Comparison of ENCODE assay signal across 14 cellular contexts in the genomic region with DNA sequence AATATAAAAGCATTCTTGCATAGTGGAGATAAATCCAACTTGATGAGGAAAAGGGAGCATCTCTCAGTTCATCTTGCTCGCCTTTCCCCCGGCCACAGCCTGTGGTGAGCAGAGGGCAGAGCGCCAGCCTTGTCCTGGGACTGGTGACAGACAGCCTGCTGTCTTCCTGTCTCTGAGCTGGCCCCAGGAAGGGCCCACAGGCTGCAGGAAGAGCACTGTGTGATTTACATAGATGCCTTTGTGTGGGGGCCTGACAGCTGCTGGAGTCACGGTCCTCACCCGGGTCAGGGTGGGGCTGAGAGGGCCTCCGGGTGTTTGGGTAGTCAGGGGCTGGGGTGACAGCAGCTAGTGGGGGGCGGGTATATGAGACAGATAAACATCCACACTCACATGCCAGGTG. TPM values are rescaled to one million over a fixed set of nuclear protein-coding genes. Genes with fewer than 3 reads are reported as not detected.
DNase-seq lines count a peak whose midpoint lies in the region; ATAC-seq and TF ChIP-seq lines count a peak whose summit lies in the region.
"Had no signal": no experiment of that assay in that cellular context is flagged by ENCODE, and none has a peak within 500 bp of the region (broad histone marks: within the 10 kb centered on the region; RNA-seq: fewer than 3 reads in every experiment).

No MANE protein-coding gene starts in this region.

- H3K36me3 ChIP-seq in SJCRH30 (no peaks in the 10 kb centered on the region), testis (ENCODE audit: low read depth, missing control alignments) (no peaks in the 10 kb centered on the region)
- H3K36me3 ChIP-seq: tibial artery had no signal

- H3K4me3 ChIP-seq in SJCRH30 (peak overlapping the region; percentile 2; the same call in 1 of the 2 replicates), testis (no peak overlapping the region)
- H3K4me3 ChIP-seq: body of pancreas, tibial artery had no signal

- H3K27me3 ChIP-seq in SJCRH30 (no peaks in the 10 kb centered on the region), testis (no peaks in the 10 kb centered on the region)
- H3K27me3 ChIP-seq: body of pancreas had no signal

- H3K4me1 ChIP-seq in SJCRH30 (peaks cover 19% of the 10 kb centered on the region), testis (no peaks in the 10 kb centered on the region)
- H3K4me1 ChIP-seq: parathyroid adenoma, tibial artery had no signal

- TF ChIP-seq POLR2A in testis (IDR thresholded peaks at IDR 0.05) = no peak

- intact Hi-C loops in left ventricle myocardium superior (cut with micrococcal nuclease) = no loop called here
- intact Hi-C loops in testis (cut with DNase I; ENCODE audit: low total_unique reads) = no loop called here

- H3K27ac ChIP-seq in SJCRH30 (peak overlapping the region; percentile 9; the same call in 1 of the 2 replicates), testis (no peak overlapping the region)
- H3K27ac ChIP-seq: body of pancreas, parathyroid adenoma, tibial artery had no signal

- TF ChIP-seq CTCF in testis (IDR thresholded peaks at IDR 0.05) = no peak

- no peaks in the 10 kb centered on the region for H3K9me3 ChIP-seq in SJCRH30 (replicated peaks)
- H3K9me3 ChIP-seq in testis = no peaks in the 10 kb centered on the region
- H3K9me3 ChIP-seq: body of pancreas had no signal

- ATAC-seq in left ventricle myocardium superior (peak; percentile 12), GM21825 (IDR thresholded peaks at IDR 0.05; ENCODE audit: unreplicated experiment) (no peak)
- ATAC-seq: body of pancreas had no signal

- DNase-seq in activated T-cell treated with anti-CD3 and anti-CD28 coated beads, Interleukin-2, amount 50 U/mL, for 48 hours = peak; percentile 15 to 18
- DNase-seq in activated T-cell treated with anti-CD3 and anti-CD28 coated beads, Interleukin-2, amount 50 U/mL, for 1 hour = no peak
- DNase-seq in SJCRH30 (peak; percentile 95 to 96), left ventricle myocardium superior (peak; percentile 45), testis (peak; percentile 21), ecto neural progenitor cell (ENCODE audit: low spot score) (no peak), 8988T (no peak)
- DNase-seq: activated T-cell treated with anti-CD3 and anti-CD28 coated beads for 4 hours; body of pancreas; kidney glomerular epithelial cell; stimulated activated CD4-positive, alpha-beta T cell treated with anti-CD3 and anti-CD28 coated beads, Interleukin-4, amount 100 ng/mL, for 4 hours had no signal

- 59 to 77% methylated on average over 4 to 7 of the region's 7 CpGs for WGBS in testis, 2 donors

RNA-seq across cellular contexts. Expression of gene PLA2G4D, which starts 29.4 kb away (rescaled TPM):
- not detected in 2 replicates for total RNA-seq in SJCRH30 (2014; rRNA removed; shearing (Covaris generic))
- total RNA-seq in left ventricle myocardium superior (not detected), testis (under 1 TPM; 0.16 to 0.43 TPM)
- 0.11 TPM for polyA plus RNA-seq in testis (ENCODE audit: insufficient read depth, low read depth, low replicate concordance)
- total RNA-seq: body of pancreas had no signal

RNA-seq across cellular contexts. Expression of gene PLA2G4E, which starts 44.2 kb away (rescaled TPM):
- not detected in 2 replicates for total RNA-seq in SJCRH30 (2014; rRNA removed; shearing (Covaris generic))
- total RNA-seq in left ventricle myocardium superior = not detected
- under 1 TPM; 0.31 to 0.71 TPM for total RNA-seq in testis
- polyA plus RNA-seq in testis (ENCODE audit: insufficient read depth, low read depth, low replicate concordance) = 0.67 TPM
- total RNA-seq: body of pancreas had no signal

Comparison
In these comparisons a context has a peak if more than half of its experiments do, and no peak if none do; other contexts are left out.
1. DNase-seq: peak in activated T-cell treated with anti-CD3 and anti-CD28 coated beads, Interleukin-2, amount 50 U/mL, for 48 hours (2 of 2), SJCRH30 (2 of 2), left ventricle myocardium superior (single experiment) and testis (single experiment); none in activated T-cell treated with anti-CD3 and anti-CD28 coated beads, Interleukin-2, amount 50 U/mL, for 1 hour (single experiment), ecto neural progenitor cell (single experiment) and 8988T (single experiment).